1 cellular context compared by ENCODE assay signal in genomic region chr9:130500340-130500771, GRCh38.
TF ChIP-seq lines count a peak whose summit lies in the region.

No MANE protein-coding gene starts in this region.

TF ChIP-seq in SK-N-SH treated with all-trans-retinoic acid at 6 μM for 48 hours, 23 proteins besides CTCF, POLR2A, EP300 and RAD21 (continued from another document):
- no peak for TF ChIP-seq BACH2 (CRISPR knock-in tag; IDR thresholded peaks at IDR 0.05; ENCODE audit: borderline replicate concordance)
